In genomic region chr3:146326875-146327543, GRCh38 we compare ENCODE assay signal across 8 cellular contexts.
DNase-seq lines count a peak whose midpoint lies in the region; ATAC-seq, FAIRE-seq and TF ChIP-seq lines count a peak whose summit lies in the region.

No MANE protein-coding gene starts in this region.

- H3K4me1 ChIP-seq in smooth muscle cell (ENCODE audit: low read depth) (no peaks in the 10 kb centered on the region), Karpas-422 (ENCODE audit: low read length) (no peaks in the 10 kb centered on the region)

- H3K9me3 Mint-ChIP-seq in T-cell, result peaks cover 0 to 2% (median 0%) of the 10 kb centered on the region in 3 donors

- H3K9me3 ChIP-seq in smooth muscle cell (replicated peaks; ENCODE audit: low read depth), result no peaks in the 10 kb centered on the region
- no peaks in the 10 kb centered on the region for H3K9me3 ChIP-seq in Karpas-422 (ENCODE audit: low read length)

- WGBS in smooth muscle cell (ENCODE audit: low lambda C conversion rate), result 50% methylated on average over 4 of the region's 4 CpGs

- no peaks in the 10 kb centered on the region for H4K20me1 ChIP-seq in smooth muscle cell (ENCODE audit: low read depth)
- H4K20me1 ChIP-seq in Karpas-422 (ENCODE audit: insufficient read depth, low read depth, low read length), result no peaks in the 10 kb centered on the region

- H3K9ac ChIP-seq in smooth muscle cell (ENCODE audit: low read depth), result no peak overlapping the region
- no peak overlapping the region for H3K9ac ChIP-seq in Karpas-422 (ENCODE audit: low read length)

- no peak overlapping the region for H3K4me3 Mint-ChIP-seq in T-cell

- H3K4me3 ChIP-seq in AG09309 (ENCODE audit: control insufficient read depth, low read depth, low read length) (no peak overlapping the region), smooth muscle cell (no peak overlapping the region), Karpas-422 (ENCODE audit: low read length) (no peak overlapping the region)

- no peaks in the 10 kb centered on the region for H3F3A ChIP-seq in smooth muscle cell (ENCODE audit: low read depth)

- H3K79me2 ChIP-seq in smooth muscle cell (ENCODE audit: low read depth) (no peaks in the 10 kb centered on the region), Karpas-422 (ENCODE audit: low read length) (no peaks in the 10 kb centered on the region)

- DNase-seq in AG09309 (ENCODE audit: low read depth) (peak; percentile 49), HS-5 (ENCODE audit: low read depth) (peak; percentile 37), glomerular visceral epithelial cell (ENCODE audit: extremely low spot score) (peak; percentile 31), smooth muscle cell (lab: John Stamatoyannopoulos, UW; ENCODE audit: unreplicated experiment) (no peak), Karpas-422 (no peak), T-cell (no peak)

- no peaks in the 10 kb centered on the region for H3K9me2 ChIP-seq in Karpas-422 (replicated peaks; ENCODE audit: insufficient read depth, low read length)

- H2AFZ ChIP-seq in smooth muscle cell (ENCODE audit: low read depth), result no peak overlapping the region
- no peak overlapping the region for H2AFZ ChIP-seq in Karpas-422 (ENCODE audit: low read length)

- POLR2A ChIA-PET in T-cell (lab: Charles Lee), result no interaction called here

- H3K4me2 ChIP-seq in smooth muscle cell (no peak overlapping the region), Karpas-422 (ENCODE audit: low read depth, low read length, poor library complexity, severe bottlenecking) (no peak overlapping the region)

- no peak for ATAC-seq in GM21423 (IDR thresholded peaks at IDR 0.05; ENCODE audit: unreplicated experiment)
- no peak for ATAC-seq in T-cell (replicated peaks in 1 of 4)

- H3K27me3 ChIP-seq in smooth muscle cell (ENCODE audit: low read depth), result no peaks in the 10 kb centered on the region
- no peaks in the 10 kb centered on the region for H3K27me3 ChIP-seq in Karpas-422 (ENCODE audit: low read length)

- FAIRE-seq in TTC549 (lab: Jason Lieb, UNC), result peak; percentile 78

- H3K36me3 ChIP-seq in smooth muscle cell (ENCODE audit: low read depth) (no peaks in the 10 kb centered on the region), Karpas-422 (ENCODE audit: insufficient read depth, low read length) (no peaks in the 10 kb centered on the region)

- H3K4me1 Mint-ChIP-seq in T-cell, result no peaks in the 10 kb centered on the region

- H3K27ac Mint-ChIP-seq in T-cell, result no peak overlapping the region

- CTCF ChIA-PET in T-cell (lab: Charles Lee), result interaction anchor here in 1 of 2 donors (0.6 to 0.9 kb wide), 2 partner anchors 137 to 1521 kb away, joined by 3 read pairs; no protein-coding TSS in a partner anchor

- peak; percentile 50 for TF ChIP-seq CTCF in AG09309 (IDR thresholded peaks at IDR 0.05; ENCODE audit: control insufficient read depth, insufficient read depth, low read depth, low read length, missing control alignments)
- peak; percentile 53 for TF ChIP-seq CTCF in smooth muscle cell (IDR thresholded peaks at IDR 0.05; ENCODE audit: borderline replicate concordance, insufficient read depth, poor library complexity, severe bottlenecking)

- H3K27ac ChIP-seq in smooth muscle cell (ENCODE audit: low read depth) (no peak overlapping the region), Karpas-422 (ENCODE audit: low read length) (no peak overlapping the region)

- H3K27me3 Mint-ChIP-seq in T-cell, result peaks cover 2 to 4% of the 10 kb centered on the region in 2 donors

- no peaks in the 10 kb centered on the region for H3K36me3 Mint-ChIP-seq in T-cell

Comparison
In these comparisons a context has a peak if more than half of its experiments do, and no peak if none do; other contexts are left out.
1. DNase-seq: peak in AG09309 (single experiment), HS-5 (single experiment) and glomerular visceral epithelial cell (single experiment); none in smooth muscle cell (single experiment), Karpas-422 (single experiment) and T-cell (0 of 34).